In the genomic region with DNA sequence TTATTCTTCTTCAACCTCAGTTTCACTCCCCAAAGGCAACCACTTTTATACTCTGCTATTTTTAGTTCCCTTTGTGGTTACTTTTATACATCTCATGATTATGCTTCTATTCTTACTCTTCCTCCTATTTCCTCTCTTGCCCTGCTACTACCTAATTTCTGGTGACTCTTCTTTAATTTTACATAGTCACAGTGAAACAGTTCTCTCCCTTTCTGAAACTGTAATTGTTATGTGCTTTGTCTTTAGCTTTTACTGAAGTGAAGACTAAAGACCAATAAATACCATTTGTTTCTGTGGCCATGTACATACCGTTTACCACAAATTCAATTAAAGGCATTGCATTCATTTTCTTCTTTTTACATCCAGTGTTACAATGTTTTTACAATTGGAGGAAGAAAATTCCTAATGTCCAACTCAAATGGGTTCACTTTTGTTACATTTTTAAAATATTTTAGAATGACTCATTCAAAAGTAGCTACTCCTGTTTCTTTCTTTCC, we compare ENCODE assay signal across 10 cellular contexts.
A peak's percentile ranks its signal among the peaks of the same experiment; 100 is the strongest.
DNase-seq lines count a peak whose midpoint lies in the region; ATAC-seq and TF ChIP-seq lines count a peak whose summit lies in the region.
"Had no signal": no experiment of that assay in that cellular context is flagged by ENCODE, and none has a peak within 500 bp of the region (broad histone marks: within the 10 kb centered on the region; RNA-seq: fewer than 3 reads in every experiment).

No MANE protein-coding gene starts in this region.

- intact Hi-C loops in ascending aorta (cut with DNase I): no loop called here

- no peak overlapping the region for H3K4me3 ChIP-seq in ascending aorta

- H3K9me3 ChIP-seq in ascending aorta: no peaks in the 10 kb centered on the region

- H3K4me3 Mint-ChIP-seq in type B pancreatic cell: no peak overlapping the region

- H3K27ac Mint-ChIP-seq in type B pancreatic cell: no peak overlapping the region

- TF ChIP-seq CTCF in type B pancreatic cell (conservative IDR thresholded peaks at IDR 0.05) (no peak), ascending aorta (IDR thresholded peaks at IDR 0.05) (no peak)

- H3K27me3 ChIP-seq in ascending aorta: no peaks in the 10 kb centered on the region

- in situ Hi-C loops in SK-MEL-5 (cut with HindIII; ENCODE audit: low pct_unique_long_range_greater_than_20kb, low sequenced_read_pairs): no loop called here

- peaks cover 5% of the 10 kb centered on the region for H3K36me3 Mint-ChIP-seq in type B pancreatic cell

- H3K27ac ChIP-seq in ascending aorta: no peak overlapping the region
- H3K27ac ChIP-seq: 22Rv1 had no signal

- H3K4me1 ChIP-seq in ascending aorta: no peaks in the 10 kb centered on the region

- no peaks in the 10 kb centered on the region for H3K27me3 Mint-ChIP-seq in type B pancreatic cell

- H3K36me3 ChIP-seq in ascending aorta: no peaks in the 10 kb centered on the region

- peak; percentile 65 for DNase-seq in SIG-M5 treated with dmso at 0.1 percent for 504 hours (lab: John Stamatoyannopoulos, UW; ENCODE audit: unreplicated experiment)
- no peak for DNase-seq in SIG-M5 (lab: John Stamatoyannopoulos, UW)
- peak; percentile 4 for DNase-seq in SK-MEL-5 (ENCODE audit: low read depth, low spot score)
- no peak for DNase-seq in SKM-1 (lab: John Stamatoyannopoulos, UW; ENCODE audit: unreplicated experiment)
- DNase-seq in stimulated activated CD4-positive, alpha-beta T cell treated with anti-CD3 and anti-CD28 coated beads, Interleukin-4, amount 100 ng/mL, for 24 hours: no peak
- no peak for DNase-seq in type B pancreatic cell (ENCODE audit: extremely low spot score, unreplicated experiment)
- no peak for DNase-seq in ascending aorta (ENCODE audit: low spot score in 2 of 2)
- DNase-seq: NCI-H524 treated with DMSO at 0.1 percent for 48 hours had no signal

- peaks cover 4% of the 10 kb centered on the region for H3K4me1 Mint-ChIP-seq in type B pancreatic cell (ENCODE audit: unreplicated experiment)

- no peaks in the 10 kb centered on the region for H3K9me3 Mint-ChIP-seq in type B pancreatic cell

- peak; percentile 96 for ATAC-seq in HG03108 (IDR thresholded peaks at IDR 0.05; ENCODE audit: unreplicated experiment)

Comparison
In these comparisons a context has a peak if more than half of its experiments do, and no peak if none do; other contexts are left out.
1. DNase-seq: peak in SIG-M5 treated with dmso at 0.1 percent for 504 hours (single experiment) and SK-MEL-5 (single experiment); none in SIG-M5 (single experiment), SKM-1 (single experiment), stimulated activated CD4-positive, alpha-beta T cell treated with anti-CD3 and anti-CD28 coated beads, Interleukin-4, amount 100 ng/mL, for 24 hours (single experiment), type B pancreatic cell (single experiment) and ascending aorta (0 of 2).